Comparison of ENCODE assay signal across 8 cellular contexts in the genomic region with DNA sequence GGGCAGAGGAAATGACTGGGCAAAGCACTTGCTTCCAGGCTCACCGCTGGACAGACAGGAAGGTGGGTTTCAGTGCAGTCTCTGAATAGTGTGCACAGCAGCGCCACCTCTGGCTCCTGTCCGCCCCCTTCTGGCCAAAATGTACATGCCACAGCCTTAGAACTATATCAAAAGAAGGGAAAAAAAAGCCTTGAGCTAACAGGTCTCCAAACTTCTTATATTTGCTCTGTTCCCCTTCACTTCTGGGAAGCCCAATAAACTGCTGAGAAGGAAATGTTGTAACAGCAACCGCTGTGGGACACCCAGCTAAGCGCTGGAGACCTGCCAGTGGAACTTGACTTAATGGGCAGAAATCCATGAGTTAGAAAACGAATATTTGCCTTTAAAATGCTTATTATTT. TPM values are rescaled to one million over a fixed set of nuclear protein-coding genes. Genes with fewer than 3 reads are reported as not detected.
A peak's percentile ranks its signal among the peaks of the same experiment; 100 is the strongest.
DNase-seq lines count a peak whose midpoint lies in the region; ATAC-seq lines count a peak whose summit lies in the region.

No MANE protein-coding gene starts in this region.

- no peak overlapping the region for H3K4me3 Mint-ChIP-seq in activated CD4-positive, alpha-beta T cell treated with anti-CD3 and anti-CD28 coated beads, Interleukin-2, amount 10 ng/mL, durations not matched to agents 24 days and 14 days

- H3K36me3 Mint-ChIP-seq in activated CD4-positive, alpha-beta T cell treated with anti-CD3 and anti-CD28 coated beads, Interleukin-2, amount 10 ng/mL, durations not matched to agents 24 days and 14 days (ENCODE audit: low read depth), result peaks cover 32% of the 10 kb centered on the region

- no peaks in the 10 kb centered on the region for H3K9me3 Mint-ChIP-seq in activated CD4-positive, alpha-beta T cell treated with anti-CD3 and anti-CD28 coated beads, Interleukin-2, amount 10 ng/mL, durations not matched to agents 24 days and 14 days

- intact Hi-C loops in activated CD4-positive, alpha-beta T cell treated with anti-CD3 and anti-CD28 coated beads, Interleukin-2, amount 10 ng/mL, durations not matched to agents 24 days and 14 days (cut with micrococcal nuclease), result loop anchor here (1.0 to 2.0 kb wide), 2 partner anchors 253 to 537 kb away; partner anchors contain the start of gene SCNN1G

- DNase-seq in Ammon's horn (ENCODE audit: low spot score) (peak; percentile 36), HCEC 1CT (peak; percentile 60), NCI-H526 (lab: John Stamatoyannopoulos, UW) (peak; percentile 24 to 79), dermis blood vessel endothelial cell (peak; percentile 88), medulla oblongata (ENCODE audit: extremely low spot score) (peak; percentile 18)
- peak; percentile 89 for DNase-seq in activated CD4-positive, alpha-beta T cell treated with anti-CD3 and anti-CD28 coated beads, Interleukin-2, amount 10 ng/mL, durations not matched to agents 24 days and 14 days
- DNase-seq in stimulated activated CD8-positive, alpha-beta memory T cell treated with anti-CD3 and anti-CD28 coated beads, Interleukin-2, amount 100 ng/mL, for 1 hour (ENCODE audit: low read depth in 2 of 2), result peak; percentile 23 to 37

- no peak overlapping the region for H3K27ac Mint-ChIP-seq in activated CD4-positive, alpha-beta T cell treated with anti-CD3 and anti-CD28 coated beads, Interleukin-2, amount 10 ng/mL, durations not matched to agents 24 days and 14 days

- no peaks in the 10 kb centered on the region for H3K27me3 Mint-ChIP-seq in activated CD4-positive, alpha-beta T cell treated with anti-CD3 and anti-CD28 coated beads, Interleukin-2, amount 10 ng/mL, durations not matched to agents 24 days and 14 days

- no peak for ATAC-seq in HG02840 (IDR thresholded peaks at IDR 0.05; ENCODE audit: low FRiP score, unreplicated experiment)

- H3K4me1 Mint-ChIP-seq in activated CD4-positive, alpha-beta T cell treated with anti-CD3 and anti-CD28 coated beads, Interleukin-2, amount 10 ng/mL, durations not matched to agents 24 days and 14 days, result no peaks in the 10 kb centered on the region

RNA-seq across cellular contexts. Expression of gene COG7, which starts 17.5 kb away (rescaled TPM):
- total RNA-seq in activated CD4-positive, alpha-beta T cell treated with anti-CD3 and anti-CD28 coated beads, Interleukin-2, amount 10 ng/mL, durations not matched to agents 24 days and 14 days, result 21.6 and 25.6 TPM in 2 replicates
- total RNA-seq in dermis blood vessel endothelial cell, result 13.4 and 16.5 TPM in 2 replicates

Comparison
In these comparisons a context has a peak if more than half of its experiments do, and no peak if none do; other contexts are left out.
1. DNase-seq: peak in every context shown above with its lines; median percentile 89 in activated CD4-positive, alpha-beta T cell treated with anti-CD3 and anti-CD28 coated beads, Interleukin-2, amount 10 ng/mL, durations not matched to agents 24 days and 14 days; 88 in dermis blood vessel endothelial cell; 60 in HCEC 1CT; 52 in NCI-H526; 36 in Ammon's horn; 30 in stimulated activated CD8-positive, alpha-beta memory T cell treated with anti-CD3 and anti-CD28 coated beads, Interleukin-2, amount 100 ng/mL, for 1 hour; 18 in medulla oblongata.